In the genomic region with DNA sequence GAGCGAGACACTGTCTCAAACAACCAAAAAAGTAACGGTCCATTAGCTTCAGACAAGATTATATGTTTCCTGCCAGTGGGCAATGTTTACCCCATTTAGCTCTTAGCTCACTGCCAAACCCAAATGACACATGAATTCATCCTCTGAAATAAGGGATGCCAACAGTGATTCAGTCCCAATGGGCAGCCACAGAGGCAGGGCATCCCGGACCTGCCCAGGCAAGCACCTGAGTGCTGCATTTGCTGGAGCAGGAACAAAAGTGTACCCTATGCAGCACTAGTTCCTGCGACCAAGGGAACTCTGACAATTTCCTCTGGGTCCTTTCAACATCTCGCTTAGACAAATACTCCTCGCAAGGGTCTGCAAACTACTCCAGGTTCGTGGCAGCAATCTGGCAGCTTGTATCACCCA, we compare ENCODE assay signal across 10 cellular contexts. TPM values are rescaled to one million over a fixed set of nuclear protein-coding genes. Genes with fewer than 3 reads are reported as not detected.
DNase-seq lines count a peak whose midpoint lies in the region; ATAC-seq and TF ChIP-seq lines count a peak whose summit lies in the region.
"Had no signal": no experiment of that assay in that cellular context is flagged by ENCODE, and none has a peak within 500 bp of the region (broad histone marks: within the 10 kb centered on the region; RNA-seq: fewer than 3 reads in every experiment).

No MANE protein-coding gene starts in this region.

- H3K36me3 ChIP-seq in ACC112 (ENCODE audit: insufficient read depth, low read length) (peaks cover 13% of the 10 kb centered on the region; the same call in 1 of the 2 replicates), HUES64 (ENCODE audit: insufficient read depth, low read length) (peaks cover 75% of the 10 kb centered on the region), aorta (ENCODE audit: control insufficient read depth in 1 of 2, insufficient read depth in 2 of 2, low read length in 1 of 2) (no peaks in the 10 kb centered on the region), colonic mucosa (no peaks in the 10 kb centered on the region)

- H3K27ac Mint-ChIP-seq in MCF 10A (ENCODE audit: low read depth, unreplicated experiment) (peak overlapping the region; percentile 96), natural killer cell (peak overlapping the region; percentile 45 to 71)

- BruUV-seq in MCF 10A (replicated peaks; lab: Mats Ljungman, UMichigan) = no TSS peak

- H3K4me3 Mint-ChIP-seq in MCF 10A (ENCODE audit: unreplicated experiment) (peak overlapping the region; percentile 53), natural killer cell (no peak overlapping the region)

- H2AFZ ChIP-seq in ACC112 (ENCODE audit: low read length, unreplicated experiment) = no peak overlapping the region

- 0 out of 2 replicates have a peak overlapping the region, but pooled peaks have one; percentile 7 for H3K9ac ChIP-seq in HUES64 (ENCODE audit: low read depth, low read length)
- peak overlapping the region in 1 of 2 donors; percentile 24 for H3K9ac ChIP-seq in colonic mucosa (ENCODE audit: low read depth in 2 of 2, low read length in 2 of 2)

- intact Hi-C loops in MCF 10A (cut with micrococcal nuclease) = loop anchor here (1.0 kb wide), 1 partner anchor 74 kb away; the partner anchor contains the start of gene SLC26A6
- intact Hi-C loops in natural killer cell (cut with micrococcal nuclease) = no loop called here
- intact Hi-C loops in aorta (cut with DNase I) = no loop called here
- intact Hi-C loops in colonic mucosa (cut with DNase I) = no loop called here

- POLR2A ChIA-PET in MCF 10A (lab: Yijun Ruan, JAX) = interaction anchor here (0.9 to 6.4 kb wide), 19 partner anchors 7 to 620 kb away, joined by 3 to 100 read pairs (median 6); partner anchors contain the start of genes ARIH2, CELSR3, IP6K2 and NCKIPSD

- ATAC-seq in natural killer cell (no peak), HG02973 (IDR thresholded peaks at IDR 0.05; ENCODE audit: unreplicated experiment) (no peak), aorta (ENCODE audit: low FRiP score) (no peak)

- H3K27me3 ChIP-seq in ACC112 (ENCODE audit: insufficient read depth, low read length) (no peaks in the 10 kb centered on the region), HUES64 (ENCODE audit: insufficient read depth, low read length) (no peaks in the 10 kb centered on the region), aorta (ENCODE audit: control insufficient read depth in 1 of 2, insufficient read depth in 2 of 2, low read length in 1 of 2) (no peaks in the 10 kb centered on the region), colonic mucosa (no peaks in the 10 kb centered on the region)
- H3K27me3 ChIP-seq: Peyer's patch had no signal

- peak; percentile 88 for DNase-seq in MCF 10A (ENCODE audit: unreplicated experiment)
- DNase-seq in natural killer cell = no peak
- DNase-seq in erythroblast (lab: John Stamatoyannopoulos, UW) = no peak
- no peak for DNase-seq in aorta
- no peak for DNase-seq in colonic mucosa
- DNase-seq: left cardiac atrium, Peyer's patch had no signal

- H3K4me3 ChIP-seq in ACC112 (ENCODE audit: low read depth, low read length) = no peak overlapping the region
- no peak overlapping the region for H3K4me3 ChIP-seq in HUES64 (ENCODE audit: low read length)
- no peak overlapping the region for H3K4me3 ChIP-seq in aorta (ENCODE audit: low read length in 2 of 2)
- no peak overlapping the region for H3K4me3 ChIP-seq in colonic mucosa
- H3K4me3 ChIP-seq: Peyer's patch had no signal

- H3K27me3 Mint-ChIP-seq in MCF 10A (ENCODE audit: insufficient read depth, unreplicated experiment) = no peaks in the 10 kb centered on the region
- no peaks in the 10 kb centered on the region for H3K27me3 Mint-ChIP-seq in natural killer cell (ENCODE audit: low read depth in 2 of 2)

- CTCF ChIA-PET in MCF 10A (lab: Yijun Ruan, JAX) = interaction anchor here (0.8 to 2.1 kb wide), 4 partner anchors 11 to 31 kb away, joined by 3 to 11 read pairs (median 4); partner anchors contain the start of gene NCKIPSD

- no peak for TF ChIP-seq POLR2A in erythroblast (IDR thresholded peaks at IDR 0.05; ENCODE audit: low read length)

- H3K4me1 Mint-ChIP-seq in MCF 10A (ENCODE audit: insufficient read depth, unreplicated experiment) = peaks cover 21% of the 10 kb centered on the region
- peaks cover 47 to 54% of the 10 kb centered on the region in 2 donors for H3K4me1 Mint-ChIP-seq in natural killer cell

- 91% methylated on average over 7 of the region's 7 CpGs for WGBS in HUES64
- WGBS in aorta, 2 donors = 51 to 53% methylated on average over 7 of the region's 7 CpGs

- H3K4me1 ChIP-seq in ACC112 (ENCODE audit: control insufficient read depth, insufficient read depth, low read length, unreplicated experiment) (peaks cover 13% of the 10 kb centered on the region), HUES64 (ENCODE audit: insufficient read depth, low read length) (0 out of 2 replicates have a peak, but pooled peaks cover 3% of the 10 kb centered on the region), aorta (ENCODE audit: control insufficient read depth in 1 of 2, insufficient read depth in 2 of 2, low read length in 2 of 2) (no peaks in the 10 kb centered on the region), colonic mucosa (peaks cover 14% of the 10 kb centered on the region)

- H3K9me3 Mint-ChIP-seq in MCF 10A (ENCODE audit: unreplicated experiment) = no peaks in the 10 kb centered on the region
- H3K9me3 Mint-ChIP-seq in natural killer cell = no peaks in the 10 kb centered on the region

- no peaks in the 10 kb centered on the region for H3K9me3 ChIP-seq in HUES64 (ENCODE audit: insufficient read depth, low read depth, low read length)
- no peaks in the 10 kb centered on the region for H3K9me3 ChIP-seq in aorta (ENCODE audit: control insufficient read depth, low read length)
- no peaks in the 10 kb centered on the region for H3K9me3 ChIP-seq in colonic mucosa
- H3K9me3 ChIP-seq: Peyer's patch had no signal

- H3K79me2 ChIP-seq in ACC112 (ENCODE audit: control insufficient read depth, insufficient read depth, low read length, unreplicated experiment) = peaks cover 87% of the 10 kb centered on the region

- no peak for TF ChIP-seq CTCF in MCF 10A (IDR thresholded peaks at IDR 0.05; ENCODE audit: unreplicated experiment)
- TF ChIP-seq CTCF in natural killer cell (IDR thresholded peaks at IDR 0.05) = no peak
- no peak for TF ChIP-seq CTCF in colonic mucosa (IDR thresholded peaks at IDR 0.05)

- peaks cover 96% of the 10 kb centered on the region for H3K36me3 Mint-ChIP-seq in MCF 10A (ENCODE audit: insufficient read depth, unreplicated experiment)
- H3K36me3 Mint-ChIP-seq in natural killer cell = no peaks in the 10 kb centered on the region

- H3K27ac ChIP-seq in ACC112 (ENCODE audit: low read depth, low read length) = peak overlapping the region; percentile 62
- H3K27ac ChIP-seq in HUES64 (ENCODE audit: low read depth, low read length) = peak overlapping the region; percentile 58
- H3K27ac ChIP-seq in aorta (ENCODE audit: low read depth in 1 of 2, low read length in 2 of 2) = peak overlapping the region in 1 of 2 donors; percentile 32
- H3K27ac ChIP-seq in colonic mucosa = no peak overlapping the region

RNA-seq across cellular contexts. Expression of gene IP6K2, which starts 8.0 kb away (rescaled TPM):
- polyA plus RNA-seq in HUES64 (2013, experiment 1 of 2) = 87.0 TPM
- polyA plus RNA-seq in HUES64 (2013, experiment 2 of 2) = 106 TPM
- total RNA-seq in MCF 10A (2022) (99.3 and 117 TPM in 2 replicates), natural killer cell (100 to 1,000 TPM; 140 to 151 (median 148) TPM), aorta (10 to 100 TPM; 43.9 to 58.2 TPM), colonic mucosa (100 to 1,000 TPM; 101 to 134 TPM)
- polyA plus RNA-seq in aorta = 100 to 1,000 TPM in 1 of 2 donors, 10 to 100 TPM in 1; 46.6 to 105 TPM

RNA-seq across cellular contexts. Expression of gene NCKIPSD, which starts 23.3 kb away (rescaled TPM):
- 26.5 TPM for polyA plus RNA-seq in HUES64 (2013, experiment 1 of 2)
- 25.8 TPM for polyA plus RNA-seq in HUES64 (2013, experiment 2 of 2)
- total RNA-seq in MCF 10A (2022) = 23.8 and 26.9 TPM in 2 replicates
- total RNA-seq in natural killer cell = 10 to 100 TPM; 12.2 to 14.1 (median 12.8) TPM
- total RNA-seq in aorta = 10 to 100 TPM; 26.4 to 31.9 TPM
- polyA plus RNA-seq in aorta = 10 to 100 TPM; 11.8 to 28.7 TPM
- 10 to 100 TPM; 24.3 to 29.7 TPM for total RNA-seq in colonic mucosa

RNA-seq across cellular contexts. Expression of gene CELSR3, which starts 46.4 kb away (rescaled TPM):
- 10.1 TPM for polyA plus RNA-seq in HUES64 (2013, experiment 1 of 2)
- 12.7 TPM for polyA plus RNA-seq in HUES64 (2013, experiment 2 of 2)
- total RNA-seq in MCF 10A (2022) (17.6 and 21.5 TPM in 2 replicates), natural killer cell (1 to 10 TPM; 2.0 to 3.4 (median 2.6) TPM), aorta (1 to 10 TPM in 1 of 2 donors, under 1 TPM in 1; 0.91 to 1.3 TPM), colonic mucosa (1 to 10 TPM; 1.3 to 2.0 TPM)
- 1 to 10 TPM in 1 of 2 donors, under 1 TPM in 1; 0.25 to 1.3 TPM for polyA plus RNA-seq in aorta
